ENCODE assay signal across 17 cellular contexts in genomic region chr6:160032538-160032937, GRCh38.
DNase-seq lines count a peak whose midpoint lies in the region; ATAC-seq, FAIRE-seq and TF ChIP-seq lines count a peak whose summit lies in the region.
"Had no signal": no experiment of that assay in that cellular context is flagged by ENCODE, and none has a peak within 500 bp of the region (broad histone marks: within the 10 kb centered on the region; RNA-seq: fewer than 3 reads in every experiment).

No MANE protein-coding gene starts in this region.

- H3K27me3 ChIP-seq in HepG2 (ENCODE audit: control insufficient read depth in 1 of 2, insufficient read depth in 2 of 2, low read length in 2 of 2) (no peaks in the 10 kb centered on the region), right lobe of liver (no peaks in the 10 kb centered on the region)
- H3K27me3 ChIP-seq: BLaER1 had no signal

- POLR2A ChIA-PET in activated CD4-positive, alpha-beta T cell treated with anti-CD3 and anti-CD28 coated beads, Interleukin-2, amount 10 ng/mL, durations not matched to agents 7 days and 5 days (lab: Charles Lee), result no interaction called here
- POLR2A ChIA-PET in HepG2 (lab: Yijun Ruan, JAX), result no interaction called here

- no peak overlapping the region for H3K9ac ChIP-seq in HepG2 (ENCODE audit: insufficient read depth, low read depth, low read length)
- H3K9ac ChIP-seq: BLaER1 had no signal

- no peak overlapping the region for H2AFZ ChIP-seq in HepG2 (ENCODE audit: low read length)

- H3K4me2 ChIP-seq in HepG2 (ENCODE audit: low read depth, low read length), result no peak overlapping the region
- H3K4me2 ChIP-seq: BLaER1 had no signal

- 96% methylated on average over 7 of the region's 7 CpGs for WGBS in HepG2 (ENCODE audit: low lambda C conversion rate)
- whole genome bisulfite sequencing in right lobe of liver (ENCODE audit: insufficient coverage, low coverage, low lambda C conversion rate, missing lambda C conversion rate), result 97% methylated on average over 7 of the region's 7 CpGs

- ATAC-seq in HepG2 (no peak), right lobe of liver (no peak), HG02852 (IDR thresholded peaks at IDR 0.05; ENCODE audit: unreplicated experiment) (no peak)

- no TSS peak for BruUV-seq in HepG2 (replicated peaks; lab: Mats Ljungman, UMichigan)

- no peak for DNase-seq in activated CD4-positive, alpha-beta T cell treated with anti-CD3 and anti-CD28 coated beads, Interleukin-2, amount 10 ng/mL, durations not matched to agents 24 days and 14 days
- DNase-seq in activated CD4-positive, alpha-beta T cell treated with anti-CD3 and anti-CD28 coated beads, Interleukin-2, amount 10 ng/mL, durations not matched to agents 7 days and 5 days, result no peak
- DNase-seq in HepG2 (ENCODE audit: low spot score), result no peak
- DNase-seq in right lobe of liver, result no peak
- DNase-seq in islet precursor cell, result peak; percentile 12
- no peak for DNase-seq in activated T-helper 1 cell treated with anti-CD3 and anti-CD28 coated beads, Interleukin-12 subunit alpha, Interleukin-12 subunit beta, Interleukin-2, Interleukin-4 antibody, amounts not matched to agents 30 ng/mL and 10 ng/mL and 1 ng/mL, durations not matched to agents 14 hours and 24 hours and 36 hours (ENCODE audit: low spot score)
- DNase-seq: 8988T; AML-193; Caco-2; CD8-positive, alpha-beta memory T cell; GF-D8 had no signal

- H3K27ac Mint-ChIP-seq in activated CD4-positive, alpha-beta T cell treated with anti-CD3 and anti-CD28 coated beads, Interleukin-2, amount 10 ng/mL, durations not matched to agents 24 days and 14 days, result peak overlapping the region; percentile 20
- H3K27ac Mint-ChIP-seq in activated CD4-positive, alpha-beta T cell treated with anti-CD3 and anti-CD28 coated beads, Interleukin-2, amount 10 ng/mL, durations not matched to agents 7 days and 5 days, result no peak overlapping the region
- no peak overlapping the region for H3K27ac Mint-ChIP-seq in activated T-helper 1 cell treated with anti-CD3 and anti-CD28 coated beads, Interleukin-12 subunit alpha, Interleukin-12 subunit beta, Interleukin-2, Interleukin-4 antibody, amounts not matched to agents 30 ng/mL and 10 ng/mL and 1 ng/mL, durations not matched to agents 14 hours and 24 hours and 36 hours

- peaks cover 50 to 92% of the 10 kb centered on the region in 2 experiments for H3K36me3 ChIP-seq in HepG2 (replicated peaks in 1 of 2; ENCODE audit: control insufficient read depth in 1 of 2, insufficient read depth in 2 of 2, low read length in 2 of 2)
- H3K36me3 ChIP-seq in right lobe of liver, result peaks cover 0 to 54% (median 10%) of the 10 kb centered on the region in 4 donors

- H3K9me3 ChIP-seq in HepG2 (ENCODE audit: low read length) (no peaks in the 10 kb centered on the region), right lobe of liver (no peaks in the 10 kb centered on the region)
- H3K9me3 ChIP-seq: BLaER1, Caco-2, HAP-1 had no signal

- intact Hi-C loops in activated CD4-positive, alpha-beta T cell treated with anti-CD3 and anti-CD28 coated beads, Interleukin-2, amount 10 ng/mL, durations not matched to agents 24 days and 14 days (cut with micrococcal nuclease), result no loop called here
- intact Hi-C loops in HepG2 (cut with micrococcal nuclease; ENCODE audit: unreplicated experiment), result no loop called here
- intact Hi-C loops in right lobe of liver (cut with DNase I), result no loop called here
- intact Hi-C loops in activated T-helper 1 cell treated with anti-CD3 and anti-CD28 coated beads, Interleukin-12 subunit alpha, Interleukin-12 subunit beta, Interleukin-2, Interleukin-4 antibody, amounts not matched to agents 30 ng/mL and 10 ng/mL and 1 ng/mL, durations not matched to agents 14 hours and 24 hours and 36 hours (cut with micrococcal nuclease), result no loop called here

- H3K4me3 ChIP-seq in HepG2 (replicated peaks in 1 of 3; ENCODE audit: insufficient read depth in 1 of 3, low read depth in 2 of 3, low read length in 3 of 3), result no peak overlapping the region
- no peak overlapping the region for H3K4me3 ChIP-seq in right lobe of liver
- H3K4me3 ChIP-seq: BLaER1, HAP-1 had no signal

- H3K9me3 Mint-ChIP-seq in activated CD4-positive, alpha-beta T cell treated with anti-CD3 and anti-CD28 coated beads, Interleukin-2, amount 10 ng/mL, durations not matched to agents 24 days and 14 days, result no peaks in the 10 kb centered on the region
- H3K9me3 Mint-ChIP-seq in activated CD4-positive, alpha-beta T cell treated with anti-CD3 and anti-CD28 coated beads, Interleukin-2, amount 10 ng/mL, durations not matched to agents 7 days and 5 days, result no peaks in the 10 kb centered on the region
- H3K9me3 Mint-ChIP-seq in activated T-helper 1 cell treated with anti-CD3 and anti-CD28 coated beads, Interleukin-12 subunit alpha, Interleukin-12 subunit beta, Interleukin-2, Interleukin-4 antibody, amounts not matched to agents 30 ng/mL and 10 ng/mL and 1 ng/mL, durations not matched to agents 14 hours and 24 hours and 36 hours, result no peaks in the 10 kb centered on the region
- H3K9me3 Mint-ChIP-seq: CD8-positive, alpha-beta memory T cell had no signal

- H3K4me3 Mint-ChIP-seq in activated CD4-positive, alpha-beta T cell treated with anti-CD3 and anti-CD28 coated beads, Interleukin-2, amount 10 ng/mL, durations not matched to agents 24 days and 14 days, result no peak overlapping the region
- no peak overlapping the region for H3K4me3 Mint-ChIP-seq in activated CD4-positive, alpha-beta T cell treated with anti-CD3 and anti-CD28 coated beads, Interleukin-2, amount 10 ng/mL, durations not matched to agents 7 days and 5 days
- H3K4me3 Mint-ChIP-seq in activated T-helper 1 cell treated with anti-CD3 and anti-CD28 coated beads, Interleukin-12 subunit alpha, Interleukin-12 subunit beta, Interleukin-2, Interleukin-4 antibody, amounts not matched to agents 30 ng/mL and 10 ng/mL and 1 ng/mL, durations not matched to agents 14 hours and 24 hours and 36 hours, result no peak overlapping the region
- H3K4me3 Mint-ChIP-seq: CD8-positive, alpha-beta memory T cell had no signal

- TF ChIP-seq POLR2A in HepG2 (IDR thresholded peaks at IDR 0.05; ENCODE audit: insufficient read depth in 1 of 2, low read depth in 2 of 2, low read length in 2 of 2), result no peak
- TF ChIP-seq POLR2A in right lobe of liver (IDR thresholded peaks at IDR 0.05), result no peak

- peaks cover 18% of the 10 kb centered on the region for H3K4me1 Mint-ChIP-seq in activated CD4-positive, alpha-beta T cell treated with anti-CD3 and anti-CD28 coated beads, Interleukin-2, amount 10 ng/mL, durations not matched to agents 24 days and 14 days
- peaks cover 17% of the 10 kb centered on the region for H3K4me1 Mint-ChIP-seq in activated CD4-positive, alpha-beta T cell treated with anti-CD3 and anti-CD28 coated beads, Interleukin-2, amount 10 ng/mL, durations not matched to agents 7 days and 5 days
- peaks cover 33% of the 10 kb centered on the region for H3K4me1 Mint-ChIP-seq in activated T-helper 1 cell treated with anti-CD3 and anti-CD28 coated beads, Interleukin-12 subunit alpha, Interleukin-12 subunit beta, Interleukin-2, Interleukin-4 antibody, amounts not matched to agents 30 ng/mL and 10 ng/mL and 1 ng/mL, durations not matched to agents 14 hours and 24 hours and 36 hours (ENCODE audit: low read depth)

- TF ChIP-seq RAD21 in HepG2 (CRISPR knock-in tag; IDR thresholded peaks at IDR 0.05), result no peak

- no peaks in the 10 kb centered on the region for H3K79me2 ChIP-seq in HepG2 (ENCODE audit: insufficient read depth, low read length)

- CTCF ChIA-PET in activated CD4-positive, alpha-beta T cell treated with anti-CD3 and anti-CD28 coated beads, Interleukin-2, amount 10 ng/mL, durations not matched to agents 7 days and 5 days (lab: Charles Lee), result interaction anchor here (0.6 kb wide), 1 partner anchor 949 kb away, joined by 3 read pairs; no protein-coding TSS in a partner anchor
- CTCF ChIA-PET in HepG2 (lab: Yijun Ruan, JAX; ENCODE audit: low intra/inter-chr PET ratio, low total read pairs), result no interaction called here

- no peaks in the 10 kb centered on the region for H4K20me1 ChIP-seq in HepG2 (ENCODE audit: insufficient read depth, low read length)

- H3K27ac ChIP-seq in HepG2 (ENCODE audit: extremely low read length, insufficient read depth, low read length), result no peak overlapping the region
- H3K27ac ChIP-seq in right lobe of liver, result no peak overlapping the region
- H3K27ac ChIP-seq: BLaER1, HL-60 had no signal

- no peaks in the 10 kb centered on the region for H3K27me3 Mint-ChIP-seq in activated CD4-positive, alpha-beta T cell treated with anti-CD3 and anti-CD28 coated beads, Interleukin-2, amount 10 ng/mL, durations not matched to agents 24 days and 14 days
- H3K27me3 Mint-ChIP-seq in activated CD4-positive, alpha-beta T cell treated with anti-CD3 and anti-CD28 coated beads, Interleukin-2, amount 10 ng/mL, durations not matched to agents 7 days and 5 days, result no peaks in the 10 kb centered on the region
- H3K27me3 Mint-ChIP-seq in activated T-helper 1 cell treated with anti-CD3 and anti-CD28 coated beads, Interleukin-12 subunit alpha, Interleukin-12 subunit beta, Interleukin-2, Interleukin-4 antibody, amounts not matched to agents 30 ng/mL and 10 ng/mL and 1 ng/mL, durations not matched to agents 14 hours and 24 hours and 36 hours (ENCODE audit: insufficient read depth), result no peaks in the 10 kb centered on the region

- H3K4me1 ChIP-seq in HepG2 (ENCODE audit: insufficient read depth, low read length), result no peaks in the 10 kb centered on the region
- H3K4me1 ChIP-seq in right lobe of liver, result peaks cover 0 to 33% (median 12%) of the 10 kb centered on the region in 4 donors
- H3K4me1 ChIP-seq: Caco-2, HAP-1 had no signal

- no peak for TF ChIP-seq EP300 in HepG2 (IDR thresholded peaks at IDR 0.05; ENCODE audit: low read depth in 2 of 2, low read length in 2 of 2)
- TF ChIP-seq EP300 in HepG2 (CRISPR knock-in tag; IDR thresholded peaks at IDR 0.05; ENCODE audit: borderline replicate concordance), result no peak

- H3K36me3 Mint-ChIP-seq in activated CD4-positive, alpha-beta T cell treated with anti-CD3 and anti-CD28 coated beads, Interleukin-2, amount 10 ng/mL, durations not matched to agents 24 days and 14 days (ENCODE audit: low read depth), result peaks cover 78% of the 10 kb centered on the region
- H3K36me3 Mint-ChIP-seq in activated CD4-positive, alpha-beta T cell treated with anti-CD3 and anti-CD28 coated beads, Interleukin-2, amount 10 ng/mL, durations not matched to agents 7 days and 5 days (ENCODE audit: low read depth), result peaks cover 76% of the 10 kb centered on the region
- H3K36me3 Mint-ChIP-seq in activated T-helper 1 cell treated with anti-CD3 and anti-CD28 coated beads, Interleukin-12 subunit alpha, Interleukin-12 subunit beta, Interleukin-2, Interleukin-4 antibody, amounts not matched to agents 30 ng/mL and 10 ng/mL and 1 ng/mL, durations not matched to agents 14 hours and 24 hours and 36 hours (ENCODE audit: low read depth), result peaks cover 66% of the 10 kb centered on the region

- in situ Hi-C loops in HepG2 (cut with HindIII; ENCODE audit: extremely low pct_ligation_motif_present, low pct_unique_long_range_greater_than_20kb), result no loop called here

- FAIRE-seq in HepG2 (lab: Jason Lieb, UNC), result no peak
- FAIRE-seq: GM19239, H1 had no signal

- TF ChIP-seq CTCF in HepG2 (CRISPR knock-in tag; IDR thresholded peaks at IDR 0.05) (no peak), right lobe of liver (IDR thresholded peaks at IDR 0.05) (no peak)
